In the genomic region with DNA sequence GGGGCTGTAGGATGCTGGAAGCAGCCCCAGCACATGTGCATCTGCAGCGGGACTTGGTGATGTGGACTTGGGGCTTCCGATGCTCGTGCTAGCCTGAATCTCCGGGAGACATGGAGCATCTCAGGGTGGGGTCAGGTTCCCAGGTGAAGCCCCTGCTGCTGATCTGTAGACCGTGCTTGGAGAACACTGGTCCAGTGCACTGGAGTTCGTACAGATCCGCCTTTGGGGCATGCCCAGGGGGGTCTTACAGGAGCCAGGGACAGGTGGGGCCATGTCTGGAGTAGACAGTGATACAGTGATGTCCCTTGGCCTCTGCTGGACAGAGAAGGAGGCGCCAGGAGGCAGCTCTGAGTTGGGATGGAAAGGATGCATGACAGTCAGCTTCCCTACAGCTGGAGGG, we compare ENCODE assay signal across 21 cellular contexts.
"Had no signal": no experiment of that assay in that cellular context is flagged by ENCODE, and none has a peak within 500 bp of the region (broad histone marks: within the 10 kb centered on the region; RNA-seq: fewer than 3 reads in every experiment).

No MANE protein-coding gene starts in this region.

- DNase-seq: activated CD4-positive, alpha-beta T cell treated with anti-CD3 and anti-CD28 coated beads for 48 hours; activated CD4-positive, alpha-beta T cell treated with anti-CD3 and anti-CD28 coated beads, Interleukin-2, amount 50 U/mL, for 4 hours; activated CD4-positive, CD25-positive, alpha-beta regulatory T cell treated with anti-CD3 and anti-CD28 coated beads, Interleukin-2, amount 50 U/mL, for 72 hours; activated CD8-positive, alpha-beta memory T cell treated with anti-CD3 and anti-CD28 coated beads, Interleukin-2, amount 50 U/mL, for 48 hours; activated CD8-positive, alpha-beta T cell treated with anti-CD3 and anti-CD28 coated beads, Interleukin-2, amount 10 ng/mL, durations not matched to agents 7 days and 5 days; activated naive CD4-positive, alpha-beta T cell treated with anti-CD3 and anti-CD28 coated beads, Interleukin-2, amount 50 U/mL, for 16 hours; activated naive CD8-positive, alpha-beta T cell treated with anti-CD3 and anti-CD28 coated beads, Interleukin-2, amount 10 ng/mL, durations not matched to agents 7 days and 5 days; activated T-cell treated with anti-CD3 and anti-CD28 coated beads, Interleukin-2, amount 50 U/mL, for 1 hour; adrenal gland; anterior cingulate cortex; central memory CD4-positive, alpha-beta T cell; NCI-H1048; NCI-H146; NCI-H2081 treated with DMSO at 0.1 percent for 48 hours; NCI-H446; NCI-H524; PC-3; SHP77 treated with DMSO at 0.1 percent for 48 hours had no signal

- H3K27ac ChIP-seq: adrenal gland had no signal

- H3K9me3 ChIP-seq: adrenal gland, breast epithelium had no signal

- H3K36me3 ChIP-seq: adrenal gland, breast epithelium had no signal

- H3K4me3 ChIP-seq: adrenal gland, breast epithelium had no signal

- ATAC-seq: activated CD8-positive, alpha-beta T cell treated with anti-CD3 and anti-CD28 coated beads, Interleukin-2, amount 10 ng/mL, durations not matched to agents 7 days and 5 days; PC-3; WTC11 had no signal

- H3K36me3 Mint-ChIP-seq: activated naive CD8-positive, alpha-beta T cell treated with anti-CD3 and anti-CD28 coated beads, Interleukin-2, amount 10 ng/mL, durations not matched to agents 7 days and 5 days had no signal

- H3K9me3 Mint-ChIP-seq: activated naive CD8-positive, alpha-beta T cell treated with anti-CD3 and anti-CD28 coated beads, Interleukin-2, amount 10 ng/mL, durations not matched to agents 7 days and 5 days; T-helper 1 cell treated with Interleukin-12 subunit alpha and Interleukin-12 subunit beta and Interleukin-4 antibody, amounts not matched to agents 30 μg/mL and 1 μg/mL, for 36 hours had no signal

- H3K4me3 Mint-ChIP-seq: activated CD8-positive, alpha-beta T cell treated with anti-CD3 and anti-CD28 coated beads, Interleukin-2, amount 10 ng/mL, durations not matched to agents 7 days and 5 days; activated naive CD8-positive, alpha-beta T cell treated with anti-CD3 and anti-CD28 coated beads, Interleukin-2, amount 10 ng/mL, durations not matched to agents 7 days and 5 days; T-helper 1 cell treated with Interleukin-12 subunit alpha and Interleukin-12 subunit beta and Interleukin-4 antibody, amounts not matched to agents 30 μg/mL and 1 μg/mL, for 36 hours had no signal

- H3K27ac Mint-ChIP-seq: activated CD8-positive, alpha-beta T cell treated with anti-CD3 and anti-CD28 coated beads, Interleukin-2, amount 10 ng/mL, durations not matched to agents 7 days and 5 days; activated naive CD8-positive, alpha-beta T cell treated with anti-CD3 and anti-CD28 coated beads, Interleukin-2, amount 10 ng/mL, durations not matched to agents 7 days and 5 days; T-helper 1 cell treated with Interleukin-12 subunit alpha and Interleukin-12 subunit beta and Interleukin-4 antibody, amounts not matched to agents 30 μg/mL and 1 μg/mL, for 36 hours had no signal

- H3K27me3 ChIP-seq: adrenal gland, breast epithelium had no signal

- H3K4me1 Mint-ChIP-seq: activated naive CD8-positive, alpha-beta T cell treated with anti-CD3 and anti-CD28 coated beads, Interleukin-2, amount 10 ng/mL, durations not matched to agents 7 days and 5 days had no signal
